8 cellular contexts compared by ENCODE assay signal in the genomic region with DNA sequence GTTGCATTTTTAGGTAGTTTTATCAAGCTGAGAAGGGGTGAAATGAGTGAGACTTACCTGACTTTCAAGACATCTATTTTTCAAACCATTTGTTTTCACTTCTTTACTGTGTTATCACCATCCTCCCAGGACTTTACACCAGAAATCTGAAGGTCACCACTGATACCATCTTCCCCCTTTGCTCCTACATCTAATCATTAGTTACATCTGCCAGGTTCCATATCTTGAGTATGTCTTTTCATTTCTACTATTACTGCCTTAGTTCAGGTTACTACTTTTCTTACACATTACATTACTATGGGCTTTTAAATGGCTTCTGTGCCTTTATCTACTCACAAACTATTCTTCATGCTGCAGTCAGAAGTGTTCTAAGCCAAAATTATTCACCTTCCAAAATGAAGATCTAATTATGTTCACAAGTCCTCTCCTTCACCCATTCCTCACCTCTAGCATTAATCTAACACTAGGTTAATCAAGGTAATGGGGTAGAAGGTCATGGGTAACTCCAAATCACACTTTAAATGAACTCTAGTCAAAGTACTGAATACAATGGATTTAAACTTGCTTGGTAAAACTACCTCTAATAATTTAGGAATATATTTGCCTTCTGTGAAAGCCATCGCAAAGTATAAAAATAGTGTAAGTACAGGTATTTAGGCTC. TPM values are rescaled to one million over a fixed set of nuclear protein-coding genes. Genes with fewer than 3 reads are reported as not detected.
DNase-seq lines count a peak whose midpoint lies in the region; TF ChIP-seq lines count a peak whose summit lies in the region.
"Had no signal": no experiment of that assay in that cellular context is flagged by ENCODE, and none has a peak within 500 bp of the region (broad histone marks: within the 10 kb centered on the region; RNA-seq: fewer than 3 reads in every experiment).

No MANE protein-coding gene starts in this region.

- H3K4me2 ChIP-seq in parathyroid adenoma (ENCODE audit: low read length) = peak overlapping the region; percentile 69

- TF ChIP-seq CTCF in GM12865 (IDR thresholded peaks at IDR 0.05; ENCODE audit: insufficient read depth, low read depth, low read length, missing control alignments) (no peak), epithelial cell of proximal tubule (conservative IDR thresholded peaks at IDR 0.05; ENCODE audit: low read depth, low read length) (no peak), parathyroid adenoma (IDR thresholded peaks at IDR 0.05) (no peak)

- H3K36me3 ChIP-seq in parathyroid adenoma (ENCODE audit: control insufficient read depth, insufficient read depth, low read length) = no peaks in the 10 kb centered on the region

- no peak overlapping the region for H3K9ac ChIP-seq in parathyroid adenoma

- no peaks in the 10 kb centered on the region for H3K27me3 ChIP-seq in parathyroid adenoma (ENCODE audit: control insufficient read depth, insufficient read depth, low read length)

- H3K27ac ChIP-seq in parathyroid adenoma = no peak overlapping the region

- H2AFZ ChIP-seq in parathyroid adenoma = no peak overlapping the region

- POLR2A ChIA-PET in HEK293T (lab: Yijun Ruan, JAX) = interaction anchor here (0.9 to 2.7 kb wide), 7 partner anchors 8 to 214 kb away, joined by 3 to 25 read pairs (median 7); partner anchors contain the start of gene KIAA1958

- no peak for DNase-seq in GM12865 (ENCODE audit: low read depth)
- peak; percentile 49 for DNase-seq in OCI-M1 (lab: John Stamatoyannopoulos, UW)
- no peak for DNase-seq in epithelial cell of proximal tubule (ENCODE audit: low read depth)
- no peak for DNase-seq in nucleus accumbens (lab: John Stamatoyannopoulos, UW)
- DNase-seq in GF-D8 (lab: John Stamatoyannopoulos, UW) = no peak
- no peak for DNase-seq in HEK293T (ENCODE audit: extremely low spot score)
- DNase-seq: NCI-H446 treated with DMSO at 0.1 percent for 48 hours had no signal

- CTCF ChIA-PET in HEK293T (lab: Yijun Ruan, JAX) = no interaction called here

- no peaks in the 10 kb centered on the region for H3K79me2 ChIP-seq in parathyroid adenoma

- no peaks in the 10 kb centered on the region for H3K9me3 ChIP-seq in parathyroid adenoma (ENCODE audit: control insufficient read depth, low read length)

- H3K4me1 ChIP-seq in parathyroid adenoma = no peaks in the 10 kb centered on the region

- H3K4me3 ChIP-seq in GM12865 (ENCODE audit: low read depth, low read length) (peak overlapping the region; percentile 60), epithelial cell of proximal tubule (ENCODE audit: low read depth, low read length) (peak overlapping the region; percentile 82), parathyroid adenoma (ENCODE audit: low read depth, low read length) (peak overlapping the region; percentile 91)

TF ChIP-seq in HEK293T, 16 proteins besides CTCF, POLR2A, EP300 and RAD21:
- TF ChIP-seq FOXM1 (IDR thresholded peaks at IDR 0.05; ENCODE audit: borderline replicate concordance) = no peak
- no peak for TF ChIP-seq ZNF384 (IDR thresholded peaks at IDR 0.05)
- no peak for TF ChIP-seq NFRKB (IDR thresholded peaks at IDR 0.05)
- TF ChIP-seq CTBP1 (IDR thresholded peaks at IDR 0.05; ENCODE audit: borderline replicate concordance) = no peak
- no peak for TF ChIP-seq FOXK2 (IDR thresholded peaks at IDR 0.05)
- TF ChIP-seq ELF4 (IDR thresholded peaks at IDR 0.05) = no peak
- TF ChIP-seq, protein P1, sequence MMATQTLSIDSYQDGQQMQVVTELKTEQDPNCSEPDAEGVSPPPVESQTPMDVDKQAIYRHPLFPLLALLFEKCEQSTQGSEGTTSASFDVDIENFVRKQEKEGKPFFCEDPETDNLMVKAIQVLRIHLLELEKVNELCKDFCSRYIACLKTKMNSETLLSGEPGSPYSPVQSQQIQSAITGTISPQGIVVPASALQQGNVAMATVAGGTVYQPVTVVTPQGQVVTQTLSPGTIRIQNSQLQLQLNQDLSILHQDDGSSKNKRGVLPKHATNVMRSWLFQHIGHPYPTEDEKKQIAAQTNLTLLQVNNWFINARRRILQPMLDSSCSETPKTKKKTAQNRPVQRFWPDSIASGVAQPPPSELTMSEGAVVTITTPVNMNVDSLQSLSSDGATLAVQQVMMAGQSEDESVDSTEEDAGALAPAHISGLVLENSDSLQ (IDR thresholded peaks at IDR 0.05) = no peak
- no peak for TF ChIP-seq ARNT (IDR thresholded peaks at IDR 0.05)
- TF ChIP-seq LEF1 (IDR thresholded peaks at IDR 0.05; ENCODE audit: borderline replicate concordance) = no peak
- no peak for TF ChIP-seq SUZ12 (IDR thresholded peaks at IDR 0.05)

RNA-seq across cellular contexts. Expression of gene HSDL2, which starts 2.1 kb away (rescaled TPM):
- total RNA-seq in epithelial cell of proximal tubule = 25.3 and 34.0 TPM in 2 replicates

RNA-seq across cellular contexts. Expression of gene PTBP3, which starts 44.4 kb away (rescaled TPM):
- total RNA-seq in epithelial cell of proximal tubule = 109 and 210 TPM in 2 replicates
